ENCODE assay signal across 8 cellular contexts in the genomic region with DNA sequence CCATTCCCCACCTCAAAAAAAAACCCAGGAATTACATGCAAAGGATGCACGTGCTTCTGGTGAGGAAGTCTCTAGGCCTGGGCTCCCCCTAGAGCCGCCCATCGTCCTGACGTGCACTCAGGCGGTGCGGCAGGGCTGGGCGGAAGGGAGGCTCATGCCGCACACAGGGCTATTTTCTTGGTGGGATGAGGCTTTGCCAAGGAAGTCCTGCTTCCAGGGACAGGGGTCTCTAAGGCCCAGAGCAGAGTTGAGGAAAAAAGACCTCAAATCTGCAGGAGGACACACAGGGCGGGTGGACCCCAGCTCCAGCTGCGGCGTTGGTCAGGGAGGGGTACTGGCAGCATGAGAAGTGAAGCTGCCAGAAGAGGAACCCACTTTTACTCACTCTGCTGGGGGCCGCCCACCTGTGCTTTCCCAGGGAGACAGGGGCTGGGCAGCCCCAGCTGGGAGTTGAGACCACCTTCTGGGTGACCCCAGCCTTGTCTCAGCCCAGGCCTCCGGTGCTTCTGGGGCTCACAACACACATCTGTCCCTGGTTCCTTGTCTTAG. TPM values are rescaled to one million over a fixed set of nuclear protein-coding genes. Genes with fewer than 3 reads are reported as not detected.
DNase-seq lines count a peak whose midpoint lies in the region; ATAC-seq, FAIRE-seq and TF ChIP-seq lines count a peak whose summit lies in the region.
"Had no signal": no experiment of that assay in that cellular context is flagged by ENCODE, and none has a peak within 500 bp of the region (broad histone marks: within the 10 kb centered on the region; RNA-seq: fewer than 3 reads in every experiment).

No MANE protein-coding gene starts in this region.

- H3K4me1 ChIP-seq in Karpas-422 (ENCODE audit: low read length) (peaks cover 34% of the 10 kb centered on the region), adrenal gland (replicated peaks in 1 of 2) (peaks cover 23 to 33% of the 10 kb centered on the region in 2 donors)

- no peak overlapping the region; the same call in 1 of the 2 replicates for H3K4me3 ChIP-seq in Karpas-422 (ENCODE audit: low read length)
- no peak overlapping the region for H3K4me3 ChIP-seq in adrenal gland
- peak overlapping the region in 5 of 7 experiments; percentile 7 to 21 (median 17) for H3K4me3 ChIP-seq in skin epidermis

- no peaks in the 10 kb centered on the region for H3K9me2 ChIP-seq in Karpas-422 (replicated peaks; ENCODE audit: insufficient read depth, low read length)

- H4K20me1 ChIP-seq in Karpas-422 (ENCODE audit: insufficient read depth, low read depth, low read length): no peaks in the 10 kb centered on the region

- H3K9me3 ChIP-seq in Karpas-422 (ENCODE audit: low read length): no peaks in the 10 kb centered on the region
- no peaks in the 10 kb centered on the region for H3K9me3 ChIP-seq in adrenal gland (replicated peaks in 1 of 3)

- peak overlapping the region; percentile 51 for H3K9ac ChIP-seq in Karpas-422 (ENCODE audit: low read length)

- 0 out of 2 replicates have a peak overlapping the region, but pooled peaks have one; percentile 39 for H2AFZ ChIP-seq in Karpas-422 (ENCODE audit: low read length)

- H3K79me2 ChIP-seq in Karpas-422 (ENCODE audit: low read length): no peaks in the 10 kb centered on the region

- no peaks in the 10 kb centered on the region for H3K27me3 ChIP-seq in Karpas-422 (ENCODE audit: low read length)
- no peaks in the 10 kb centered on the region for H3K27me3 ChIP-seq in adrenal gland

- intact Hi-C loops in adrenal gland (cut with DNase I): no loop called here

- peak; percentile 20 for ATAC-seq in GM18502 (IDR thresholded peaks at IDR 0.05; ENCODE audit: poor library complexity, unreplicated experiment)

- FAIRE-seq in RCC 7860 (lab: Jason Lieb, UNC): no peak

- TF ChIP-seq POLR2A in adrenal gland (IDR thresholded peaks at IDR 0.05): no peak

- 64 to 78% (median 70%) methylated on average over 11 to 13 of the region's 13 CpGs for WGBS in adrenal gland, 4 donors

- no peak for DNase-seq in Karpas-422
- peak in 2 of 7 donors; percentile 17 to 40 for DNase-seq in adrenal gland
- DNase-seq in HuH-7 (ENCODE audit: low spot score): no peak
- DNase-seq in RCC 7860 (ENCODE audit: low spot score): no peak
- no peak for DNase-seq in EL
- DNase-seq: NCI-H2171 treated with DMSO at 0.1 percent for 48 hours had no signal

- TF ChIP-seq CTCF in adrenal gland (IDR thresholded peaks at IDR 0.05): peak in 1 of 6 experiments; percentile 6

- H3K36me3 ChIP-seq in Karpas-422 (ENCODE audit: insufficient read depth, low read length) (no peaks in the 10 kb centered on the region), adrenal gland (replicated peaks in 1 of 2) (no peaks in the 10 kb centered on the region)

- H3K4me2 ChIP-seq in Karpas-422 (ENCODE audit: low read depth, low read length, poor library complexity, severe bottlenecking): peak overlapping the region; percentile 34

- H3K27ac ChIP-seq in Karpas-422 (ENCODE audit: low read length) (no peak overlapping the region), adrenal gland (peak overlapping the region in 3 of 5 donors; percentile 16 to 73 (median 59)), skin epidermis (peak overlapping the region in 20 of 21 experiments; percentile 17 to 100 (median 82))

RNA-seq across cellular contexts. Expression of gene RHOF, which starts 4.2 kb away (rescaled TPM):
- total RNA-seq in Karpas-422 (2014; rRNA removed; shearing (Covaris generic); ENCODE audit: low replicate concordance): 7.2 and 17.5 TPM in 2 replicates
- total RNA-seq in adrenal gland: 10 to 100 TPM in 7 of 8 donors, 1 to 10 TPM in 1; 7.7 to 49.5 (median 24.9) TPM
- 10 to 100 TPM in 1 of 3 donors, 1 to 10 TPM in 2; 4.1 to 14.5 (median 9.3) TPM for polyA plus RNA-seq in adrenal gland

RNA-seq across cellular contexts. Expression of gene SETD1B, which starts 14.5 kb away (rescaled TPM):
- total RNA-seq in Karpas-422 (2014; rRNA removed; shearing (Covaris generic); ENCODE audit: low replicate concordance): 2.1 and 2.3 TPM in 2 replicates
- 10 to 100 TPM in 7 of 8 donors, 1 to 10 TPM in 1; 5.3 to 25.9 (median 13.6) TPM for total RNA-seq in adrenal gland
- polyA plus RNA-seq in adrenal gland: 10 to 100 TPM in 1 of 3 donors, 1 to 10 TPM in 2; 5.0 to 27.3 (median 9.0) TPM

Comparison
In these comparisons a context has a peak if more than half of its experiments do, and no peak if none do; other contexts are left out.
1. H3K4me3 ChIP-seq: peak in skin epidermis (5 of 7); none in Karpas-422 (single experiment) and adrenal gland (0 of 4).